In genomic region chr16:88387177-88387576, GRCh38 we compare ENCODE assay signal across 20 cellular contexts. TPM values are rescaled to one million over a fixed set of nuclear protein-coding genes. Genes with fewer than 3 reads are reported as not detected.
DNase-seq lines count a peak whose midpoint lies in the region; ATAC-seq and TF ChIP-seq lines count a peak whose summit lies in the region.
"Had no signal": no experiment of that assay in that cellular context is flagged by ENCODE, and none has a peak within 500 bp of the region (broad histone marks: within the 10 kb centered on the region; RNA-seq: fewer than 3 reads in every experiment).

No MANE protein-coding gene starts in this region.

- ATAC-seq in IMR-90 (ENCODE audit: low read depth) (no peak), mucosa of descending colon (no peak), upper lobe of right lung (no peak), GM21723 (IDR thresholded peaks at IDR 0.05; ENCODE audit: unreplicated experiment) (no peak)
- ATAC-seq: gastroesophageal sphincter; stimulated activated effector memory CD8-positive, alpha-beta T cell treated with anti-CD3 and anti-CD28 coated beads, Interleukin-12 subunit alpha, Interleukin-12 subunit beta, amount 100 ng/mL, for 72 hours had no signal

- DNase-seq in IMR-90 = peak; percentile 50
- no peak for DNase-seq in caudate nucleus (lab: John Stamatoyannopoulos, UW)
- DNase-seq in mucosa of descending colon = peak in 2 of 3 donors; percentile 24 to 53
- DNase-seq in upper lobe of right lung = no peak
- DNase-seq in posterior vena cava (ENCODE audit: low spot score) = no peak
- no peak for DNase-seq in G401 (ENCODE audit: low spot score)
- DNase-seq: activated effector memory CD4-positive, alpha-beta T cell treated with anti-CD3 and anti-CD28 coated beads, Interleukin-2, amount 50 U/mL, for 16 hours; colonic mucosa; effector memory CD4-positive, alpha-beta T cell; erythroblast; GDM1; NCI-H146; NCI-H510A; spleen; stimulated activated CD4-positive, alpha-beta T cell treated with anti-CD3 and anti-CD28 coated beads, Interleukin-2, amount 100 ng/mL, for 48 hours; T-helper 1 cell; testis had no signal

- TF ChIP-seq CTCF in IMR-90 (conservative IDR thresholded peaks at IDR 0.05; ENCODE audit: low read depth, low read length) (no peak), mucosa of descending colon (IDR thresholded peaks at IDR 0.05) (no peak), upper lobe of right lung (IDR thresholded peaks at IDR 0.05) (no peak)

- no TSS peak for BruUV-seq in IMR-90 (replicated peaks; lab: Mats Ljungman, UMichigan)

- no peaks in the 10 kb centered on the region for H3K27me3 ChIP-seq in IMR-90 (ENCODE audit: control insufficient read depth, insufficient read depth, low read length)
- H3K27me3 ChIP-seq in upper lobe of right lung = peaks cover 23% of the 10 kb centered on the region
- H3K27me3 ChIP-seq: testis had no signal

- peak overlapping the region; percentile 49; the same call in 1 of the 2 replicates for H3K9ac ChIP-seq in IMR-90 (ENCODE audit: low read depth, low read length)

- POLR2A ChIA-PET in IMR-90 (lab: Charles Lee; ENCODE audit: unreplicated experiment) = no interaction called here

- H3K36me3 ChIP-seq in IMR-90 (ENCODE audit: control insufficient read depth, insufficient read depth, low read length) = peaks cover 58% of the 10 kb centered on the region
- no peaks in the 10 kb centered on the region for H3K36me3 ChIP-seq in mucosa of descending colon (ENCODE audit: low read depth)
- no peaks in the 10 kb centered on the region for H3K36me3 ChIP-seq in upper lobe of right lung
- H3K36me3 ChIP-seq: colonic mucosa, gastroesophageal sphincter, spleen had no signal

- H2BK120ac ChIP-seq in IMR-90 (ENCODE audit: low read depth, low read length) = peak overlapping the region; percentile 72

- peaks cover 83% of the 10 kb centered on the region for H4K20me1 ChIP-seq in IMR-90 (ENCODE audit: insufficient read depth, low read length)

- H3K4me1 ChIP-seq in IMR-90 (ENCODE audit: control insufficient read depth, insufficient read depth, low read length) = peaks cover 52% of the 10 kb centered on the region
- peaks cover 10% of the 10 kb centered on the region for H3K4me1 ChIP-seq in mucosa of descending colon (ENCODE audit: low read depth)
- peaks cover 13% of the 10 kb centered on the region for H3K4me1 ChIP-seq in upper lobe of right lung

- TF ChIP-seq RAD21 in IMR-90 (IDR thresholded peaks at IDR 0.05; ENCODE audit: low read length) = no peak

- H3K9me3 ChIP-seq in IMR-90 (ENCODE audit: control insufficient read depth, insufficient read depth, low read length) (no peaks in the 10 kb centered on the region), mucosa of descending colon (no peaks in the 10 kb centered on the region), upper lobe of right lung (no peaks in the 10 kb centered on the region)
- H3K9me3 ChIP-seq: colonic mucosa, gastroesophageal sphincter, spleen, testis had no signal

- dilution Hi-C loops in IMR-90 (cut with HindIII; ENCODE audit: low sequenced_read_pairs, unreplicated experiment) = no loop called here

- peak overlapping the region; percentile 18; the same call in 1 of the 2 replicates for H2BK20ac ChIP-seq in IMR-90 (ENCODE audit: low read depth, low read length)

- no peak overlapping the region; the same call in 1 of the 2 replicates for H3K56ac ChIP-seq in IMR-90 (ENCODE audit: extremely low read depth, insufficient read depth, low read length)

- H3K4ac ChIP-seq in IMR-90 (ENCODE audit: low read depth, low read length) = peak overlapping the region; percentile 93

- CTCF ChIA-PET in IMR-90 (lab: Yijun Ruan, JAX) = no interaction called here

- peak overlapping the region; percentile 72 for H4K91ac ChIP-seq in IMR-90 (ENCODE audit: insufficient read depth, low read depth, low read length)

- in situ Hi-C loops in IMR-90 (cut with MboI; ENCODE audit: low sequenced_read_pairs) (no loop called here), G401 (cut with HindIII; ENCODE audit: low sequenced_read_pairs) (no loop called here)

- peak overlapping the region; percentile 6; the same call in 2 of the 3 replicates for H2BK15ac ChIP-seq in IMR-90 (ENCODE audit: low read depth, low read length)

- H3K9me1 ChIP-seq in IMR-90 (ENCODE audit: insufficient read depth, low read length) = peaks cover 46% of the 10 kb centered on the region

- peak overlapping the region; percentile 96 for H3K14ac ChIP-seq in IMR-90 (replicated peaks; ENCODE audit: low read depth, low read length)

- peak overlapping the region; percentile 30; the same call in 1 of the 2 replicates for H4K5ac ChIP-seq in IMR-90 (ENCODE audit: low read depth, low read length)

- 25% methylated on average over 8 of the region's 25 CpGs; no CpG with 5 or more reads in 1 of the 2 experiments for WGBS in IMR-90 (ENCODE audit: extremely low coverage in 2 of 2, insufficient read length in 1 of 2), 2 experiments

- peak overlapping the region; percentile 67 to 100; a peak in 2 of 4 replicates for H4K8ac ChIP-seq in IMR-90 (ENCODE audit: low read depth in 2 of 2, low read length in 2 of 2)

- H3K4me2 ChIP-seq in IMR-90 (ENCODE audit: low read depth, low read length) = peak overlapping the region; percentile 2; the same call in 1 of the 2 replicates

- peak overlapping the region; percentile 89 for H2AK5ac ChIP-seq in IMR-90 (ENCODE audit: low read depth, low read length)

- H3K18ac ChIP-seq in IMR-90 (ENCODE audit: low read depth, low read length) = peak overlapping the region; percentile 3; the same call in 1 of the 2 replicates

- peak overlapping the region; percentile 79 for H2BK5ac ChIP-seq in IMR-90 (ENCODE audit: low read depth, low read length, poor library complexity, severe bottlenecking)

- H3K4me3 ChIP-seq in IMR-90 (ENCODE audit: insufficient read depth, low read depth, low read length) (no peak overlapping the region), mucosa of descending colon (no peak overlapping the region), upper lobe of right lung (no peak overlapping the region)
- H3K4me3 ChIP-seq: colonic mucosa, gastroesophageal sphincter, spleen, testis had no signal

- peak overlapping the region; percentile 71; the same call in 1 of the 2 replicates for H3K23ac ChIP-seq in IMR-90 (ENCODE audit: low read depth, low read length)

- peak overlapping the region; percentile 66 for H2AK9ac ChIP-seq in IMR-90 (replicated peaks; ENCODE audit: low read depth, low read length, poor library complexity)

- H2AFZ ChIP-seq in IMR-90 (replicated peaks; ENCODE audit: low read length, poor library complexity) = peak overlapping the region; percentile 52

- TF ChIP-seq POLR2A in IMR-90 (IDR thresholded peaks at IDR 0.05; ENCODE audit: low read depth, low read length) = no peak

- peaks cover 7 to 85% of the 10 kb centered on the region in 2 experiments; a peak in 3 of 4 replicates for H3K79me1 ChIP-seq in IMR-90 (ENCODE audit: low read depth in 1 of 2, low read length in 2 of 2)

- H3K27ac ChIP-seq in IMR-90 (ENCODE audit: insufficient read depth, low read length) (peak overlapping the region; percentile 81), caudate nucleus (ENCODE audit: low read depth, low read length) (peak overlapping the region; percentile 83), upper lobe of right lung (peak overlapping the region; percentile 82)
- H3K27ac ChIP-seq: colonic mucosa, spleen, testis had no signal

- intact Hi-C loops in IMR-90 (cut with micrococcal nuclease) (loop anchor here (10.0 kb wide), 4 partner anchors 142 to 432 kb away; partner anchors contain the start of gene BANP), mucosa of descending colon (cut with DNase I, micrococcal nuclease) (no loop called here), upper lobe of right lung (cut with DNase I) (no loop called here), posterior vena cava (cut with DNase I) (no loop called here)

TF ChIP-seq in IMR-90, 13 proteins besides CTCF, POLR2A, EP300 and RAD21:
- TF ChIP-seq MXI1 (IDR thresholded peaks at IDR 0.05; ENCODE audit: borderline replicate concordance, low read depth, low read length) = no peak
- 0 out of 2 replicates have a peak, but pooled peaks have one; percentile 3 for TF ChIP-seq SMC3 (IDR thresholded peaks at IDR 0.05; ENCODE audit: low read depth, low read length)

RNA-seq across cellular contexts. Expression of gene ZNF469, which starts 4.4 kb away (rescaled TPM):
- total RNA-seq in IMR-90 (2012; rRNA removed) (1.1 and 1.4 TPM in 2 replicates), mucosa of descending colon (1 to 10 TPM in 1 of 3 donors, under 1 TPM in 2; 0.35 to 1.4 (median 0.51) TPM), upper lobe of right lung (2.1 TPM), posterior vena cava (1 to 10 TPM; 2.9 to 6.2 TPM)
- polyA plus RNA-seq in IMR-90 (2012; rRNA removed) = 13.3 and 16.4 TPM in 2 replicates
- 5.1 and 8.8 TPM in 2 replicates for polyA plus RNA-seq in IMR-90 (2012; cell fraction: cytosol; rRNA removed)
- 32.3 and 70.4 TPM in 2 replicates for polyA plus RNA-seq in IMR-90 (2012; cell fraction: nucleus; rRNA removed; ENCODE audit: low replicate concordance)
- 0.18 and 0.34 TPM in 2 replicates for total RNA-seq in G401 (2014; rRNA removed; shearing (Covaris generic))

Comparison
In these comparisons a context has a peak if more than half of its experiments do, and no peak if none do; other contexts are left out.
1. DNase-seq: peak in IMR-90 (single experiment) and mucosa of descending colon (2 of 3); none in caudate nucleus (0 of 61), upper lobe of right lung (single experiment), posterior vena cava (single experiment) and G401 (single experiment).
2. Peak in every context shown above with its lines, with median percentiles within 50 percentile points of each other: H3K27ac ChIP-seq.